26 cellular contexts compared by ENCODE assay signal in the genomic region with DNA sequence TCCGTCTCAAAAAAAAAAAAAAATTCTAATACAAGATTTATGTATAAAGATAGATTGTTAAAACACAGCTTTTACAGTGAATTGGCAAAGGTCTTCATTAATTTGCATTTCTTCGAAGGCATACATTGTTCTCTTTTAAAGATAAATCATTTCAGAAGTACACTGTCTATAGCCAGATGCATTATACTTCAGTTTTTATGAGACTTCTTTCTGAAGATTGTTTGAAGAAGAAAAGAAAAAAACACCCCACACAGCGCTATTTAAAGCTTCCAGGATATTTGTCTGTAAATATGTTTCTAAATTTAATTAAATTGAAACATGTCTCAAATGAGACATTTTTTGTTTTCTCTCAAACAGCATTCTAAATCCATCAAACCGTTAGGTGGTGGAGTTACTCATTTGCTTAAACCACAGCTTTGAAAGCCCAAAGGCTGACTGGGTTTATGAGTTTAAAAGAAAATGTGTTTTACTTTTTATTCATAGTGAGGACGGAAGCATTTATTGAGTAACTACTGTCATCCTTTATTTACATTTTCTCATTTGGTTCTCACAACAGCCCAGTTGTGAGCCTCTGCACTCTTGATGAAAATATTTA. TPM values are rescaled to one million over a fixed set of nuclear protein-coding genes. Genes with fewer than 3 reads are reported as not detected.
DNase-seq lines count a peak whose midpoint lies in the region; ATAC-seq and TF ChIP-seq lines count a peak whose summit lies in the region.
"Had no signal": no experiment of that assay in that cellular context is flagged by ENCODE, and none has a peak within 500 bp of the region (broad histone marks: within the 10 kb centered on the region; RNA-seq: fewer than 3 reads in every experiment).

No MANE protein-coding gene starts in this region.

- WGBS in GM23248 (ENCODE audit: low coverage in 1 of 2, low lambda C conversion rate in 2 of 2, missing lambda C conversion rate in 2 of 2), 2 experiments, result 78 to 82% methylated on average over 5 of the region's 5 CpGs
- 84 to 86% methylated on average over 5 of the region's 5 CpGs for WGBS in thyroid gland, 2 donors

- H3K9me2 ChIP-seq in GM23248 (ENCODE audit: insufficient read depth), result no peaks in the 10 kb centered on the region

- H3K27me3 ChIP-seq in BLaER1 (no peaks in the 10 kb centered on the region), GM23248 (replicated peaks; ENCODE audit: insufficient read depth) (no peaks in the 10 kb centered on the region), thyroid gland (no peaks in the 10 kb centered on the region)
- H3K27me3 ChIP-seq: body of pancreas, tibial nerve had no signal

- ATAC-seq in GM18907 (IDR thresholded peaks at IDR 0.05; ENCODE audit: unreplicated experiment) (peak; percentile 55), HG02623 (IDR thresholded peaks at IDR 0.05; ENCODE audit: unreplicated experiment) (peak; percentile 71), HG03565 (IDR thresholded peaks at IDR 0.05; ENCODE audit: unreplicated experiment) (peak; percentile 49)
- ATAC-seq: activated CD8-positive, alpha-beta T cell treated with anti-CD3 and anti-CD28 coated beads, Interleukin-2, amount 10 ng/mL, durations not matched to agents 7 days and 5 days; activated naive CD4-positive, alpha-beta T cell treated with anti-CD3 and anti-CD28 coated beads, Interleukin-2, amount 50 U/mL, for 72 hours; body of pancreas; stimulated activated memory B cell treated with anti-CD40 and anti-IgM and Interleukin-4, amounts not matched to agents 10 μg/mL and 1 μg/mL and 100 μg/mL, for 72 hours; T-helper 17 cell had no signal

- H3K36me3 ChIP-seq in BLaER1 (no peaks in the 10 kb centered on the region), GM23248 (ENCODE audit: low read depth) (no peaks in the 10 kb centered on the region), thyroid gland (no peaks in the 10 kb centered on the region)
- H3K36me3 ChIP-seq: tibial nerve had no signal

- H3K4me2 ChIP-seq in BLaER1, result peak overlapping the region; percentile 33
- H3K4me2 ChIP-seq in GM23248 (ENCODE audit: unreplicated experiment), result no peak overlapping the region

- peaks cover 31% of the 10 kb centered on the region for H3K4me1 ChIP-seq in BLaER1
- peaks cover 17% of the 10 kb centered on the region for H3K4me1 ChIP-seq in GM23248 (ENCODE audit: insufficient read depth)
- H3K4me1 ChIP-seq in thyroid gland, result no peaks in the 10 kb centered on the region
- H3K4me1 ChIP-seq: body of pancreas, tibial nerve had no signal

- no peak for DNase-seq in HUDEP-2 (lab: John Stamatoyannopoulos, UW; ENCODE audit: unreplicated experiment in 76 of 76)
- DNase-seq in GM23248, result no peak
- no peak for DNase-seq in thyroid gland
- no peak for DNase-seq in stimulated activated CD4-positive, alpha-beta T cell treated with anti-CD3 and anti-CD28 coated beads, Interleukin-15, amount 100 ng/mL, for 24 hours
- DNase-seq: 8988T; activated B cell treated with CpG ODN at 0.5 μM for 24 hours; activated CD8-positive, alpha-beta T cell treated with anti-CD3 and anti-CD28 coated beads, Interleukin-2, amount 10 ng/mL, durations not matched to agents 7 days and 5 days; activated T-cell treated with anti-CD3 and anti-CD28 coated beads, Interleukin-2, amount 50 U/mL, for 48 hours; body of pancreas; foreskin melanocyte; kidney glomerular epithelial cell; NCI-H1694 treated with DMSO at 0.1 percent for 48 hours; NCI-H345; retina; Right ventricle myocardium superior; T-helper 17 cell had no signal

- intact Hi-C loops in thyroid gland (cut with DNase I), result no loop called here

- H3K9me3 ChIP-seq in BLaER1 (no peaks in the 10 kb centered on the region), GM23248 (ENCODE audit: low read depth) (no peaks in the 10 kb centered on the region), thyroid gland (no peaks in the 10 kb centered on the region)
- H3K9me3 ChIP-seq: body of pancreas, tibial nerve had no signal

- H3K4me3 ChIP-seq in BLaER1 (no peak overlapping the region), GM23248 (no peak overlapping the region), thyroid gland (replicated peaks in 1 of 3) (no peak overlapping the region)
- H3K4me3 ChIP-seq: body of pancreas, coronary artery, tibial nerve had no signal

- no peaks in the 10 kb centered on the region for H4K20me1 ChIP-seq in BLaER1
- no peaks in the 10 kb centered on the region for H4K20me1 ChIP-seq in GM23248 (ENCODE audit: insufficient read depth)

- H3F3A ChIP-seq in GM23248 (ENCODE audit: insufficient read depth), result peaks cover 11% of the 10 kb centered on the region

- H3K79me2 ChIP-seq in GM23248 (ENCODE audit: insufficient read depth), result no peaks in the 10 kb centered on the region

- no peak for TF ChIP-seq CTCF in thyroid gland (IDR thresholded peaks at IDR 0.05)

- H3K27ac ChIP-seq in BLaER1 (peak overlapping the region; percentile 49; the same call in 1 of the 2 replicates), GM23248 (no peak overlapping the region), thyroid gland (no peak overlapping the region)
- H3K27ac ChIP-seq: body of pancreas, C4-2B, coronary artery, tibial nerve had no signal

- no peak overlapping the region for H3K9ac ChIP-seq in BLaER1
- no peak overlapping the region for H3K9ac ChIP-seq in GM23248

- in situ Hi-C loops in GM23248 (cut with MboI), result no loop called here

- H2AFZ ChIP-seq in GM23248, result no peak overlapping the region

- no peak for TF ChIP-seq POLR2A in thyroid gland (IDR thresholded peaks at IDR 0.05)

RNA-seq across cellular contexts. Expression of a gene that starts 42.4 kb away (rescaled TPM):
- total RNA-seq in GM23248 (2014; rRNA removed; shearing (Covaris generic)), result not detected in 2 replicates
- 0.41 and 0.54 TPM in 2 replicates for polyA plus RNA-seq in GM23248 (2016; fragmentation: Nextera tagmentation; extraction: Ambion mirVana)
- total RNA-seq in thyroid gland, result 1 to 10 TPM in 2 of 4 donors, under 1 TPM in 1, not detected in 1; 0.68 to 1.8 (median 1.1) TPM
- total RNA-seq: activated B cell treated with CpG ODN at 0.5 μM for 24 hours; activated CD8-positive, alpha-beta T cell treated with anti-CD3 and anti-CD28 coated beads, Interleukin-2, amount 10 ng/mL, durations not matched to agents 7 days and 5 days; neural crest cell; T-helper 17 cell had no signal

RNA-seq across cellular contexts. Expression of a gene that starts 55.2 kb away (rescaled TPM):
- 15.9 and 21.0 TPM in 2 replicates for total RNA-seq in GM23248 (2014; rRNA removed; shearing (Covaris generic))
- polyA plus RNA-seq in GM23248 (2016; fragmentation: Nextera tagmentation; extraction: Ambion mirVana), result 21.9 and 25.4 TPM in 2 replicates
- total RNA-seq in thyroid gland, result 10 to 100 TPM; 37.7 to 55.0 (median 45.2) TPM
